ENCODE assay signal across 13 cellular contexts in the genomic region with DNA sequence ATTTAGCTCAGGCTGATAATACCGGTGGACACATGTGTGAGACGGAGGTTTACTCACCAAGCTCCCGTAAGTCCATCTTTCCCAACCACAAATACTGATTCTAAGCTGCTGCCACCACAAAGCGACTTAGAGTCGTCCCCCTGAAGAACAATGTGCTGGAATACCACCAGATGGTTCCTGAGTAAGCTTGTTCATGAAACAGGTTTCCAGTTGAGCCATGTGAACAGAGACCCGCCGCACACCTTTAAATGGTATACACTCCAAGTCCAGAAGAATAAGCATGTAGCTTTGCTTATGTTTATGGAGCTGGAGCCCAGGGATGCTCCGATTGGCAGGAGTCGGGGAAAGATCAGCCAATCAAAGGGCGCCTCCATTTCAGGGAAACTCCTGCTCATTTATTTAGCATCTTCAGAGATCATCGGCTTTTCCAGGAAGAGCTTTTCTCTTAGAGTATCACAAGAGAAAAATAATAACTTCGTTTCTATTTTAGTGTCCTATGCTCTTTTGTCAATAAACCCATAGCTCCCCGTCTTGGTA.
DNase-seq lines count a peak whose midpoint lies in the region; ATAC-seq and TF ChIP-seq lines count a peak whose summit lies in the region.
"Had no signal": no experiment of that assay in that cellular context is flagged by ENCODE, and none has a peak within 500 bp of the region (broad histone marks: within the 10 kb centered on the region; RNA-seq: fewer than 3 reads in every experiment).

No MANE protein-coding gene starts in this region.

- H3K9me3 ChIP-seq in endodermal cell (ENCODE audit: control insufficient read depth, low read length) = no peaks in the 10 kb centered on the region
- H3K9me3 ChIP-seq: lower lobe of right lung, psoas muscle had no signal

- ATAC-seq in HG02973 (IDR thresholded peaks at IDR 0.05; ENCODE audit: unreplicated experiment) (no peak), GM19397 (IDR thresholded peaks at IDR 0.05; ENCODE audit: unreplicated experiment) (no peak)
- ATAC-seq: lower lobe of right lung, psoas muscle had no signal

- no peak overlapping the region for H3K4me3 ChIP-seq in endodermal cell (ENCODE audit: low read length)
- H3K4me3 ChIP-seq: lower lobe of right lung, psoas muscle had no signal

- H3K4me3 Mint-ChIP-seq in endodermal cell = no peak overlapping the region
- H3K4me3 Mint-ChIP-seq in type B pancreatic cell = peak overlapping the region; percentile 69

- no peaks in the 10 kb centered on the region for H3K27me3 ChIP-seq in endodermal cell (ENCODE audit: control insufficient read depth, insufficient read depth, low read length, poor library complexity, severe bottlenecking)

- no peak overlapping the region for H3K27ac Mint-ChIP-seq in endodermal cell
- no peak overlapping the region for H3K27ac Mint-ChIP-seq in type B pancreatic cell

- TF ChIP-seq CTCF in endodermal cell (conservative IDR thresholded peaks at IDR 0.05) = no peak
- TF ChIP-seq CTCF in type B pancreatic cell (conservative IDR thresholded peaks at IDR 0.05) = no peak

- H3K27me3 Mint-ChIP-seq in endodermal cell (ENCODE audit: insufficient read depth) (no peaks in the 10 kb centered on the region), type B pancreatic cell (no peaks in the 10 kb centered on the region)

- H3K36me3 Mint-ChIP-seq in endodermal cell (ENCODE audit: low read depth) (no peaks in the 10 kb centered on the region), type B pancreatic cell (no peaks in the 10 kb centered on the region)

- peak; percentile 66 for DNase-seq in DMS53 (lab: John Stamatoyannopoulos, UW)
- DNase-seq in DMS53 treated with DMSO at 0.1 percent for 48 hours (lab: John Stamatoyannopoulos, UW; ENCODE audit: unreplicated experiment) = no peak
- DNase-seq in NCI-H774 (lab: John Stamatoyannopoulos, UW) = peak; percentile 79
- DNase-seq in endodermal cell = no peak
- DNase-seq in type B pancreatic cell (ENCODE audit: extremely low spot score, unreplicated experiment) = no peak
- no peak for DNase-seq in HuH-7.5 (ENCODE audit: low spot score)
- DNase-seq: activated CD8-positive, alpha-beta memory T cell treated with anti-CD3 and anti-CD28 coated beads, Interleukin-2, amount 50 U/mL, for 48 hours; lower lobe of right lung; psoas muscle; stimulated activated CD4-positive, alpha-beta T cell treated with anti-CD3 and anti-CD28 coated beads, Interleukin-4, amount 100 ng/mL, for 4 hours had no signal

- no peaks in the 10 kb centered on the region for H3K4me1 ChIP-seq in endodermal cell (ENCODE audit: control insufficient read depth, insufficient read depth, low read length)
- H3K4me1 ChIP-seq: psoas muscle had no signal

- peak overlapping the region; percentile 29 for H3K27ac ChIP-seq in endodermal cell (ENCODE audit: low read depth, low read length)
- H3K27ac ChIP-seq: 22Rv1, lower lobe of right lung, psoas muscle had no signal

- H3K9ac ChIP-seq in endodermal cell (ENCODE audit: extremely low read depth, low read length, poor library complexity, severe bottlenecking) = no peak overlapping the region

- no peaks in the 10 kb centered on the region for H3K36me3 ChIP-seq in endodermal cell (ENCODE audit: control insufficient read depth, insufficient read depth, low read length)
- H3K36me3 ChIP-seq: lower lobe of right lung had no signal

- WGBS in endodermal cell (ENCODE audit: insufficient coverage in 1 of 2, insufficient read length in 1 of 2), 2 experiments = 94 to 97% methylated on average over 12 of the region's 13 CpGs

- H3K4me1 Mint-ChIP-seq in endodermal cell (peaks cover 11% of the 10 kb centered on the region), type B pancreatic cell (ENCODE audit: unreplicated experiment) (peaks cover 54% of the 10 kb centered on the region)

- H3K9me3 Mint-ChIP-seq in endodermal cell (no peaks in the 10 kb centered on the region), type B pancreatic cell (no peaks in the 10 kb centered on the region)

Comparison
In these comparisons a context has a peak if more than half of its experiments do, and no peak if none do; other contexts are left out.
1. DNase-seq: peak in DMS53 (single experiment) and NCI-H774 (single experiment); none in DMS53 treated with DMSO at 0.1 percent for 48 hours (single experiment), endodermal cell (single experiment), type B pancreatic cell (single experiment) and HuH-7.5 (single experiment).